In genomic region chr21:33542640-33543504, GRCh38 we compare ENCODE assay signal across 1 cellular context.
TF ChIP-seq lines count a peak whose summit lies in the region.

SON (plus strand) TSS chr21:33543038; CDS start chr21:33543093, 55 bp downstream.

TF ChIP-seq in HepG2, 621 proteins besides CTCF, POLR2A, EP300 and RAD21 (continued from another document and continues in another):
- TF ChIP-seq ZBTB14 (CRISPR knock-in tag; IDR thresholded peaks at IDR 0.05): peak; percentile 26; the same call in 1 of the 2 replicates
- peak; percentile 82 for TF ChIP-seq ASH2L (IDR thresholded peaks at IDR 0.05; ENCODE audit: insufficient read length, low read depth, low read length)
- no peak for TF ChIP-seq ZNF513 (CRISPR knock-in tag; conservative IDR thresholded peaks at IDR 0.05)
- TF ChIP-seq ISX (CRISPR knock-in tag; conservative IDR thresholded peaks at IDR 0.05): 0 out of 2 replicates have a peak, but pooled peaks have one; percentile 28
- no peak for TF ChIP-seq ZMYM2 (CRISPR knock-in tag; IDR thresholded peaks at IDR 0.05)
- no peak for TF ChIP-seq NONO (IDR thresholded peaks at IDR 0.05)
- no peak for TF ChIP-seq NONO (CRISPR knock-in tag; conservative IDR thresholded peaks at IDR 0.05)
- no peak for TF ChIP-seq ZNF382 (CRISPR knock-in tag; IDR thresholded peaks at IDR 0.05; ENCODE audit: borderline replicate concordance)
- TF ChIP-seq ZMYM4 (CRISPR knock-in tag; IDR thresholded peaks at IDR 0.05): peak; percentile 67
- TF ChIP-seq TSC22D2 (CRISPR knock-in tag; IDR thresholded peaks at IDR 0.05; ENCODE audit: borderline replicate concordance): no peak
- TF ChIP-seq CC2D1A (CRISPR knock-in tag; IDR thresholded peaks at IDR 0.05): no peak
- TF ChIP-seq KLF9 (CRISPR knock-in tag; IDR thresholded peaks at IDR 0.05; ENCODE audit: low read depth): no peak
- no peak for TF ChIP-seq RARG (CRISPR knock-in tag; IDR thresholded peaks at IDR 0.05; ENCODE audit: low read depth)
- 0 out of 2 replicates have a peak, but pooled peaks have one; percentile 16 for TF ChIP-seq AKNA (CRISPR knock-in tag; IDR thresholded peaks at IDR 0.05; ENCODE audit: borderline replicate concordance)
- TF ChIP-seq NR2F2 (IDR thresholded peaks at IDR 0.05; ENCODE audit: borderline replicate concordance, low read depth): 0 out of 2 replicates have a peak, but pooled peaks have one; percentile 10
- no peak for TF ChIP-seq SNRNP70 (IDR thresholded peaks at IDR 0.05; ENCODE audit: low read depth, low read length)
- 0 out of 2 replicates have a peak, but pooled peaks have one; percentile 43 for TF ChIP-seq E2F5 (CRISPR knock-in tag; conservative IDR thresholded peaks at IDR 0.05)
- no peak for TF ChIP-seq SKI (IDR thresholded peaks at IDR 0.05; ENCODE audit: partially characterized antibody)
- 0 out of 2 replicates have a peak, but pooled peaks have one; percentile 22 for TF ChIP-seq ZKSCAN8 (CRISPR knock-in tag; IDR thresholded peaks at IDR 0.05; ENCODE audit: borderline replicate concordance)
- TF ChIP-seq DRAP1 (CRISPR knock-in tag; IDR thresholded peaks at IDR 0.05): peak; percentile 90
- no peak for TF ChIP-seq FLYWCH1 (CRISPR knock-in tag; IDR thresholded peaks at IDR 0.05)
- TF ChIP-seq REL (CRISPR knock-in tag; conservative IDR thresholded peaks at IDR 0.05): no peak
- TF ChIP-seq NCOA1 (CRISPR knock-in tag; IDR thresholded peaks at IDR 0.05): 0 out of 2 replicates have a peak, but pooled peaks have one; percentile 36
- no peak for TF ChIP-seq PTBP1 (IDR thresholded peaks at IDR 0.05; ENCODE audit: low read depth, low read length, poor library complexity, severe bottlenecking)
- no peak for TF ChIP-seq ZNF12 (CRISPR knock-in tag; IDR thresholded peaks at IDR 0.05)
- TF ChIP-seq ZSCAN25 (CRISPR knock-in tag; IDR thresholded peaks at IDR 0.05): peak; percentile 68; the same call in 1 of the 2 replicates
- TF ChIP-seq NFE2L1 (CRISPR knock-in tag; IDR thresholded peaks at IDR 0.05; ENCODE audit: borderline replicate concordance): no peak
- TF ChIP-seq MEIS1 (CRISPR knock-in tag; IDR thresholded peaks at IDR 0.05; ENCODE audit: borderline replicate concordance): no peak
- peak; percentile 74 for TF ChIP-seq ZNF563 (CRISPR knock-in tag; IDR thresholded peaks at IDR 0.05)
- TF ChIP-seq ZNF24 (IDR thresholded peaks at IDR 0.05): no peak
- no peak for TF ChIP-seq ZNF503 (CRISPR knock-in tag; IDR thresholded peaks at IDR 0.05)
- TF ChIP-seq ZNF713 (CRISPR knock-in tag; IDR thresholded peaks at IDR 0.05): no peak
- no peak for TF ChIP-seq ZNF383 (CRISPR knock-in tag; IDR thresholded peaks at IDR 0.05; ENCODE audit: borderline replicate concordance)
- TF ChIP-seq SSRP1 (CRISPR knock-in tag; IDR thresholded peaks at IDR 0.05): peak; percentile 69; the same call in 1 of the 2 replicates
- TF ChIP-seq MAZ (IDR thresholded peaks at IDR 0.05; ENCODE audit: borderline replicate concordance, low read depth, low read length): peak; percentile 85
- peak; percentile 42; the same call in 1 of the 2 replicates for TF ChIP-seq MAZ (CRISPR knock-in tag; IDR thresholded peaks at IDR 0.05; ENCODE audit: low read depth)
- peak; percentile 67; the same call in 1 of the 2 replicates for TF ChIP-seq ZNF607 (CRISPR knock-in tag; IDR thresholded peaks at IDR 0.05; ENCODE audit: borderline replicate concordance)
- no peak; the same call in 1 of the 2 replicates for TF ChIP-seq RXRA (CRISPR knock-in tag; IDR thresholded peaks at IDR 0.05)
- TF ChIP-seq CBX1 (IDR thresholded peaks at IDR 0.05; ENCODE audit: low read depth): no peak
- peak; percentile 52; the same call in 1 of the 2 replicates for TF ChIP-seq ZNF709 (CRISPR knock-in tag; IDR thresholded peaks at IDR 0.05)
- no peak; the same call in 1 of the 2 replicates for TF ChIP-seq MAF1 (CRISPR knock-in tag; IDR thresholded peaks at IDR 0.05; ENCODE audit: borderline replicate concordance)
- TF ChIP-seq ZNF44 (CRISPR knock-in tag; IDR thresholded peaks at IDR 0.05): no peak
- TF ChIP-seq ATF7-NPFF (CRISPR knock-in tag; IDR thresholded peaks at IDR 0.05; ENCODE audit: low read depth): no peak
- peak; percentile 53; the same call in 1 of the 2 replicates for TF ChIP-seq YEATS2 (CRISPR knock-in tag; IDR thresholded peaks at IDR 0.05; ENCODE audit: borderline replicate concordance)
- no peak for TF ChIP-seq ZNF235 (CRISPR knock-in tag; IDR thresholded peaks at IDR 0.05; ENCODE audit: borderline replicate concordance)
- TF ChIP-seq ZNF292 (CRISPR knock-in tag; IDR thresholded peaks at IDR 0.05; ENCODE audit: borderline replicate concordance, low read depth): no peak
- no peak for TF ChIP-seq HMG20B (CRISPR knock-in tag; conservative IDR thresholded peaks at IDR 0.05)
- no peak for TF ChIP-seq EED (CRISPR knock-in tag; IDR thresholded peaks at IDR 0.05)
- peak; percentile 95 for TF ChIP-seq BRD4 (CRISPR knock-in tag; IDR thresholded peaks at IDR 0.05)
- no peak for TF ChIP-seq ZNF652 (CRISPR knock-in tag; IDR thresholded peaks at IDR 0.05; ENCODE audit: borderline replicate concordance, low read depth)
- TF ChIP-seq ZNF782 (CRISPR knock-in tag; IDR thresholded peaks at IDR 0.05; ENCODE audit: borderline replicate concordance): no peak
- TF ChIP-seq CENPT (CRISPR knock-in tag; IDR thresholded peaks at IDR 0.05; ENCODE audit: low read depth): no peak
- TF ChIP-seq ZNF557 (CRISPR knock-in tag; IDR thresholded peaks at IDR 0.05): no peak
- TF ChIP-seq GPN1 (CRISPR knock-in tag; IDR thresholded peaks at IDR 0.05; ENCODE audit: borderline replicate concordance): no peak
- no peak for TF ChIP-seq PLRG1 (conservative IDR thresholded peaks at IDR 0.05)
- no peak for TF ChIP-seq KMT2A (CRISPR knock-in tag; IDR thresholded peaks at IDR 0.05)
- TF ChIP-seq ZNF362 (CRISPR knock-in tag; IDR thresholded peaks at IDR 0.05; ENCODE audit: borderline replicate concordance): no peak
- TF ChIP-seq ZNF740 (CRISPR knock-in tag; IDR thresholded peaks at IDR 0.05): peak; percentile 94
- no peak for TF ChIP-seq SETDB1 (CRISPR knock-in tag; IDR thresholded peaks at IDR 0.05; ENCODE audit: borderline replicate concordance)
- peak; percentile 80; the same call in 1 of the 2 replicates for TF ChIP-seq ERF (CRISPR knock-in tag; IDR thresholded peaks at IDR 0.05)
- no peak for TF ChIP-seq EZH2 (conservative IDR thresholded peaks at IDR 0.05; ENCODE audit: low read depth, low read length)
- TF ChIP-seq TFE3 (CRISPR knock-in tag; IDR thresholded peaks at IDR 0.05): no peak; the same call in 1 of the 2 replicates
- no peak for TF ChIP-seq CHD2 (IDR thresholded peaks at IDR 0.05; ENCODE audit: low read depth, low read length)
- no peak for TF ChIP-seq ZNF205 (CRISPR knock-in tag; IDR thresholded peaks at IDR 0.05)
- no peak for TF ChIP-seq TEAD2 (CRISPR knock-in tag; IDR thresholded peaks at IDR 0.05)
